1 cellular context compared by ENCODE assay signal in genomic region chr16:58628845-58629680, GRCh38.
TF ChIP-seq lines count a peak whose summit lies in the region.

No MANE protein-coding gene starts in this region.

TF ChIP-seq in HepG2, 621 proteins besides CTCF, POLR2A, EP300 and RAD21 (continued from another document and continues in another):
- TF ChIP-seq PRDM15 (CRISPR knock-in tag; IDR thresholded peaks at IDR 0.05) (no peak), ZNF639 (CRISPR knock-in tag; conservative IDR thresholded peaks at IDR 0.05) (no peak), PCBP1 (IDR thresholded peaks at IDR 0.05; ENCODE audit: borderline replicate concordance, low read depth, low read length) (no peak; the same call in 1 of the 2 replicates), GLI4 (CRISPR knock-in tag; IDR thresholded peaks at IDR 0.05; ENCODE audit: borderline replicate concordance) (0 out of 2 replicates have a peak, but pooled peaks have one; percentile 42), KDM2A (CRISPR knock-in tag; IDR thresholded peaks at IDR 0.05; ENCODE audit: borderline replicate concordance, low read depth) (peak; percentile 8), FOSL1 (CRISPR knock-in tag; IDR thresholded peaks at IDR 0.05; ENCODE audit: borderline replicate concordance) (0 out of 2 replicates have a peak, but pooled peaks have one; percentile 13), HNRNPL (IDR thresholded peaks at IDR 0.05; ENCODE audit: low read depth, low read length) (0 out of 2 replicates have a peak, but pooled peaks have one; percentile 64), EED (CRISPR knock-in tag; IDR thresholded peaks at IDR 0.05) (0 out of 2 replicates have a peak, but pooled peaks have one; percentile 49), KLF6 (CRISPR knock-in tag; IDR thresholded peaks at IDR 0.05) (0 out of 2 replicates have a peak, but pooled peaks have one; percentile 4), THAP11 (CRISPR knock-in tag; IDR thresholded peaks at IDR 0.05) (no peak; the same call in 1 of the 2 replicates), JUND (CRISPR knock-in tag; IDR thresholded peaks at IDR 0.05) (0 out of 2 replicates have a peak, but pooled peaks have one; percentile 36), DZIP1 (CRISPR knock-in tag; IDR thresholded peaks at IDR 0.05) (peak; percentile 87; the same call in 1 of the 2 replicates), ZNF780A (CRISPR knock-in tag; IDR thresholded peaks at IDR 0.05) (peak; percentile 87; the same call in 1 of the 2 replicates), ZFY (CRISPR knock-in tag; IDR thresholded peaks at IDR 0.05) (peak; percentile 50), RERE (CRISPR knock-in tag; IDR thresholded peaks at IDR 0.05; ENCODE audit: low read depth) (0 out of 2 replicates have a peak, but pooled peaks have one; percentile 2), ZNF782 (CRISPR knock-in tag; IDR thresholded peaks at IDR 0.05; ENCODE audit: borderline replicate concordance) (0 out of 2 replicates have a peak, but pooled peaks have one; percentile 9), GPBP1L1 (CRISPR knock-in tag; IDR thresholded peaks at IDR 0.05) (no peak), REXO4 (CRISPR knock-in tag; IDR thresholded peaks at IDR 0.05; ENCODE audit: borderline replicate concordance) (peak; percentile 54; the same call in 1 of the 2 replicates), ETS1 (CRISPR knock-in tag; IDR thresholded peaks at IDR 0.05) (no peak), HBP1 (CRISPR knock-in tag; IDR thresholded peaks at IDR 0.05; ENCODE audit: low read depth) (0 out of 2 replicates have a peak, but pooled peaks have one; percentile 38), ZXDC (CRISPR knock-in tag; IDR thresholded peaks at IDR 0.05) (no peak), HINFP (CRISPR knock-in tag; IDR thresholded peaks at IDR 0.05; ENCODE audit: low read depth) (peak; percentile 73; the same call in 1 of the 2 replicates), ZNF543 (CRISPR knock-in tag; IDR thresholded peaks at IDR 0.05) (peak; percentile 2; the same call in 1 of the 2 replicates), ELF3 (CRISPR knock-in tag; IDR thresholded peaks at IDR 0.05) (peak; percentile 10; the same call in 1 of the 2 replicates), SIN3A (IDR thresholded peaks at IDR 0.05; ENCODE audit: borderline replicate concordance, low read depth, low read length) (peak; percentile 81; the same call in 1 of the 2 replicates), DRAP1 (CRISPR knock-in tag; IDR thresholded peaks at IDR 0.05) (no peak), MTA1 (CRISPR knock-in tag; IDR thresholded peaks at IDR 0.05; ENCODE audit: borderline replicate concordance) (0 out of 2 replicates have a peak, but pooled peaks have one; percentile 62)
